Comparison of ENCODE assay signal across 2 cellular contexts in genomic region chr20:63015665-63016361, GRCh38.
TF ChIP-seq lines count a peak whose summit lies in the region.

No MANE protein-coding gene starts in this region.

TF ChIP-seq in GM23338, 12 proteins besides CTCF, POLR2A, EP300 and RAD21:
- TF ChIP-seq ZNF331 (CRISPR knock-in tag; IDR thresholded peaks at IDR 0.05; ENCODE audit: low read depth) (no peak), ZNF114 (CRISPR knock-in tag; IDR thresholded peaks at IDR 0.05) (no peak), ZNF462 (CRISPR knock-in tag; IDR thresholded peaks at IDR 0.05) (no peak), ETS1 (IDR thresholded peaks at IDR 0.05) (no peak), JUNB (IDR thresholded peaks at IDR 0.05; ENCODE audit: unreplicated experiment) (no peak), POLR2AphosphoS5 (IDR thresholded peaks at IDR 0.05; ENCODE audit: low read depth) (no peak), STAT1 (IDR thresholded peaks at IDR 0.05; ENCODE audit: unreplicated experiment) (no peak), REST (IDR thresholded peaks at IDR 0.05; ENCODE audit: unreplicated experiment) (no peak), EZH2phosphoT487 (IDR thresholded peaks at IDR 0.05; ENCODE audit: unreplicated experiment) (no peak), NANOG (IDR thresholded peaks at IDR 0.05; ENCODE audit: borderline replicate concordance) (no peak), CREB1 (CRISPR knock-in tag; IDR thresholded peaks at IDR 0.05; ENCODE audit: low read depth) (no peak), EZH2 (IDR thresholded peaks at IDR 0.05; ENCODE audit: low read depth, unreplicated experiment) (no peak)

TF ChIP-seq in H1, 55 proteins besides CTCF, POLR2A, EP300 and RAD21:
- no peak for TF ChIP-seq MAX (IDR thresholded peaks at IDR 0.05)
- no peak for TF ChIP-seq MAFK (IDR thresholded peaks at IDR 0.05; ENCODE audit: low read depth, low read length)
- no peak for TF ChIP-seq NRF1 (IDR thresholded peaks at IDR 0.05; ENCODE audit: low read depth, low read length)
- no peak for TF ChIP-seq GTF2F1 (IDR thresholded peaks at IDR 0.05; ENCODE audit: borderline replicate concordance, low read depth, low read length)
- TF ChIP-seq CREB1 (IDR thresholded peaks at IDR 0.05) = no peak
- TF ChIP-seq TAF1 (IDR thresholded peaks at IDR 0.05; ENCODE audit: low read depth, low read length) = no peak
- TF ChIP-seq NANOG (IDR thresholded peaks at IDR 0.05; ENCODE audit: insufficient read depth, low read depth, low read length, poor library complexity, severe bottlenecking) = no peak
- TF ChIP-seq JUND (IDR thresholded peaks at IDR 0.05; ENCODE audit: low read length) = no peak
- no peak for TF ChIP-seq CBX5 (IDR thresholded peaks at IDR 0.05; ENCODE audit: low read depth, low read length)
- TF ChIP-seq GABPA (IDR thresholded peaks at IDR 0.05; ENCODE audit: borderline replicate concordance, insufficient read depth, low read length) = no peak
- no peak for TF ChIP-seq SAP30 (IDR thresholded peaks at IDR 0.05; ENCODE audit: insufficient read depth, insufficient replicate concordance, low read length)
- TF ChIP-seq EZH2 (IDR thresholded peaks at IDR 0.05; ENCODE audit: low read depth, low read length, severe bottlenecking) = no peak
- no peak for TF ChIP-seq SRF (IDR thresholded peaks at IDR 0.05; ENCODE audit: low read depth, low read length)
- no peak for TF ChIP-seq KDM4A (IDR thresholded peaks at IDR 0.05; ENCODE audit: low read depth, low read length, severe bottlenecking)
- no peak for TF ChIP-seq ASH2L (IDR thresholded peaks at IDR 0.05; ENCODE audit: low read length)
TF ChIP-seq in H1: peak in this region for 0.
